Comparison of ENCODE assay signal across 1 cellular context in the genomic region with DNA sequence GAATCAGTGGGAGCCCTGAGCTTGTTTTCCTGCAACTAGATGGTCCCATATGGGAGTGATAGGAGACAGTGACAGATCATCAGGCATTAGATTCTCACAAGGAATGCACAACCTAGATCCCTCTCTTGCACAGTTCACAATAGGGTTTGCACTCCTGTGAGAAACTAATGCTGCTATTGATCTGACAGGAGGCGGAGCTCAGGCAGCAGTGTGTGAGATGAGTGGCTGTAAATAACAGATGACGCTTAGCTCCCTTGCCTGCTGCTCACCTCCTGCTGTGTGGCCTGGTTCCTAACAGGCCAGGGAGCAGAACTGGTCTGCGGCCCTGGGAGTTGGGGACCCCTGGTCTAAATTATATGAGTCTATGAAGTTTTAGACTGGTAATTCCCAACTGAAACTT.
TF ChIP-seq lines count a peak whose summit lies in the region.

No MANE protein-coding gene starts in this region.

TF ChIP-seq in GM12878, 131 proteins besides CTCF, POLR2A, EP300 and RAD21:
- TF ChIP-seq, protein P1, sequence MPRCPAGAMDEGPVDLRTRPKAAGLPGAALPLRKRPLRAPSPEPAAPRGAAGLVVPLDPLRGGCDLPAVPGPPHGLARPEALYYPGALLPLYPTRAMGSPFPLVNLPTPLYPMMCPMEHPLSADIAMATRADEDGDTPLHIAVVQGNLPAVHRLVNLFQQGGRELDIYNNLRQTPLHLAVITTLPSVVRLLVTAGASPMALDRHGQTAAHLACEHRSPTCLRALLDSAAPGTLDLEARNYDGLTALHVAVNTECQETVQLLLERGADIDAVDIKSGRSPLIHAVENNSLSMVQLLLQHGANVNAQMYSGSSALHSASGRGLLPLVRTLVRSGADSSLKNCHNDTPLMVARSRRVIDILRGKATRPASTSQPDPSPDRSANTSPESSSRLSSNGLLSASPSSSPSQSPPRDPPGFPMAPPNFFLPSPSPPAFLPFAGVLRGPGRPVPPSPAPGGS (IDR thresholded peaks at IDR 0.05; ENCODE audit: borderline replicate concordance, insufficient read depth, low read depth, low read length, poor library complexity, severe bottlenecking), result no peak
- TF ChIP-seq, protein P2, sequence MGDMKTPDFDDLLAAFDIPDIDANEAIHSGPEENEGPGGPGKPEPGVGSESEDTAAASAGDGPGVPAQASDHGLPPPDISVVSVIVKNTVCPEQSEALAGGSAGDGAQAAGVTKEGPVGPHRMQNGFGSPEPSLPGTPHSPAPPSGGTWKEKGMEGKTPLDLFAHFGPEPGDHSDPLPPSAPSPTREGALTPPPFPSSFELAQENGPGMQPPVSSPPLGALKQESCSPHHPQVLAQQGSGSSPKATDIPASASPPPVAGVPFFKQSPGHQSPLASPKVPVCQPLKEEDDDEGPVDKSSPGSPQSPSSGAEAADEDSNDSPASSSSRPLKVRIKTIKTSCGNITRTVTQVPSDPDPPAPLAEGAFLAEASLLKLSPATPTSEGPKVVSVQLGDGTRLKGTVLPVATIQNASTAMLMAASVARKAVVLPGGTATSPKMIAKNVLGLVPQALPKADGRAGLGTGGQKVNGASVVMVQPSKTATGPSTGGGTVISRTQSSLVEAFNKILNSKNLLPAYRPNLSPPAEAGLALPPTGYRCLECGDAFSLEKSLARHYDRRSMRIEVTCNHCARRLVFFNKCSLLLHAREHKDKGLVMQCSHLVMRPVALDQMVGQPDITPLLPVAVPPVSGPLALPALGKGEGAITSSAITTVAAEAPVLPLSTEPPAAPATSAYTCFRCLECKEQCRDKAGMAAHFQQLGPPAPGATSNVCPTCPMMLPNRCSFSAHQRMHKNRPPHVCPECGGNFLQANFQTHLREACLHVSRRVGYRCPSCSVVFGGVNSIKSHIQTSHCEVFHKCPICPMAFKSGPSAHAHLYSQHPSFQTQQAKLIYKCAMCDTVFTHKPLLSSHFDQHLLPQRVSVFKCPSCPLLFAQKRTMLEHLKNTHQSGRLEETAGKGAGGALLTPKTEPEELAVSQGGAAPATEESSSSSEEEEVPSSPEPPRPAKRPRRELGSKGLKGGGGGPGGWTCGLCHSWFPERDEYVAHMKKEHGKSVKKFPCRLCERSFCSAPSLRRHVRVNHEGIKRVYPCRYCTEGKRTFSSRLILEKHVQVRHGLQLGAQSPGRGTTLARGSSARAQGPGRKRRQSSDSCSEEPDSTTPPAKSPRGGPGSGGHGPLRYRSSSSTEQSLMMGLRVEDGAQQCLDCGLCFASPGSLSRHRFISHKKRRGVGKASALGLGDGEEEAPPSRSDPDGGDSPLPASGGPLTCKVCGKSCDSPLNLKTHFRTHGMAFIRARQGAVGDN (IDR thresholded peaks at IDR 0.05), result peak; percentile 41; the same call in 1 of the 2 replicates
- TF ChIP-seq, protein P3, sequence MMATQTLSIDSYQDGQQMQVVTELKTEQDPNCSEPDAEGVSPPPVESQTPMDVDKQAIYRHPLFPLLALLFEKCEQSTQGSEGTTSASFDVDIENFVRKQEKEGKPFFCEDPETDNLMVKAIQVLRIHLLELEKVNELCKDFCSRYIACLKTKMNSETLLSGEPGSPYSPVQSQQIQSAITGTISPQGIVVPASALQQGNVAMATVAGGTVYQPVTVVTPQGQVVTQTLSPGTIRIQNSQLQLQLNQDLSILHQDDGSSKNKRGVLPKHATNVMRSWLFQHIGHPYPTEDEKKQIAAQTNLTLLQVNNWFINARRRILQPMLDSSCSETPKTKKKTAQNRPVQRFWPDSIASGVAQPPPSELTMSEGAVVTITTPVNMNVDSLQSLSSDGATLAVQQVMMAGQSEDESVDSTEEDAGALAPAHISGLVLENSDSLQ (IDR thresholded peaks at IDR 0.05), result peak; percentile 62
- TF ChIP-seq, protein P4, sequence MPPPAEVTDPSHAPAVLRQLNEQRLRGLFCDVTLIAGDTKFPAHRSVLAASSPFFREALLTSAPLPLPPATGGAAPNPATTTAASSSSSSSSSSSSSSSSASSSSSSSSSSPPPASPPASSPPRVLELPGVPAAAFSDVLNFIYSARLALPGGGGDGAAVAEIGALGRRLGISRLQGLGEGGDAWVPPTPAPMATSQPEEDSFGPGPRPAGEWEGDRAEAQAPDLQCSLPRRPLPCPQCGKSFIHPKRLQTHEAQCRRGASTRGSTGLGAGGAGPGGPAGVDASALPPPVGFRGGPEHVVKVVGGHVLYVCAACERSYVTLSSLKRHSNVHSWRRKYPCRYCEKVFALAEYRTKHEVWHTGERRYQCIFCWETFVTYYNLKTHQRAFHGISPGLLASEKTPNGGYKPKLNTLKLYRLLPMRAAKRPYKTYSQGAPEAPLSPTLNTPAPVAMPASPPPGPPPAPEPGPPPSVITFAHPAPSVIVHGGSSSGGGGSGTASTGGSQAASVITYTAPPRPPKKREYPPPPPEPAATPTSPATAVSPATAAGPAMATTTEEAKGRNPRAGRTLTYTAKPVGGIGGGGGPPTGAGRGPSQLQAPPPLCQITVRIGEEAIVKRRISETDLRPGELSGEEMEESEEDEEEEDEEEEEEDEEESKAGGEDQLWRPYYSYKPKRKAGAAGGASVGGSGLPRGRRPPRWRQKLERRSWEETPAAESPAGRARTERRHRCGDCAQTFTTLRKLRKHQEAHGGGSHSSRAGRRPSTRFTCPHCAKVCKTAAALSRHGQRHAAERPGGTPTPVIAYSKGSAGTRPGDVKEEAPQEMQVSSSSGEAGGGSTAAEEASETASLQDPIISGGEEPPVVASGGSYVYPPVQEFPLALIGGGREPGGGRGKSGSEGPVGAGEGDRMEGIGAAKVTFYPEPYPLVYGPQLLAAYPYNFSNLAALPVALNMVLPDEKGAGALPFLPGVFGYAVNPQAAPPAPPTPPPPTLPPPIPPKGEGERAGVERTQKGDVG (CRISPR knock-in tag; IDR thresholded peaks at IDR 0.05), result no peak
- TF ChIP-seq ETV6 (conservative IDR thresholded peaks at IDR 0.05 in 1 of 2, IDR thresholded peaks at IDR 0.05 in 1 of 2; ENCODE audit: borderline replicate concordance in 1 of 2, low read depth in 1 of 2) (no peak), HDGF (IDR thresholded peaks at IDR 0.05) (no peak), POLR2AphosphoS5 (IDR thresholded peaks at IDR 0.05; ENCODE audit: low read length) (peak; percentile 65; the same call in 1 of the 2 replicates)
